ENCODE assay signal across 30 cellular contexts in genomic region chr6:39068391-39068790, GRCh38. TPM values are rescaled to one million over a fixed set of nuclear protein-coding genes. Genes with fewer than 3 reads are reported as not detected.
"Had no signal": no experiment of that assay in that cellular context is flagged by ENCODE, and none has a peak within 500 bp of the region (broad histone marks: within the 10 kb centered on the region; RNA-seq: fewer than 3 reads in every experiment).

No MANE protein-coding gene starts in this region.

- DNase-seq: activated B cell treated with CpG ODN at 0.5 μM for 24 hours; activated CD4-positive, alpha-beta T cell treated with anti-CD3 and anti-CD28 coated beads for 48 hours; activated CD4-positive, alpha-beta T cell treated with anti-CD3 and anti-CD28 coated beads, Interleukin-2, amount 50 U/mL, for 1 hour; activated CD4-positive, alpha-beta T cell treated with anti-CD3 and anti-CD28 coated beads, Interleukin-2, amount 50 U/mL, for 48 hours; activated CD8-positive, alpha-beta memory T cell treated with anti-CD3 and anti-CD28 coated beads for 24 hours; activated CD8-positive, alpha-beta T cell treated with anti-CD3 and anti-CD28 coated beads for 36 hours; activated effector memory CD4-positive, alpha-beta T cell treated with Interleukin-2 at 50 U/mL for 16 hours; activated gamma-delta T cell treated with Interleukin-2 at 50 U/mL for 16 hours; activated naive CD4-positive, alpha-beta T cell treated with anti-CD3 and anti-CD28 coated beads, Interleukin-2, amount 50 U/mL, for 16 hours; activated naive CD4-positive, alpha-beta T cell treated with Interleukin-2 at 50 U/mL for 16 hours; activated T-cell treated with anti-CD3 and anti-CD28 coated beads, Interleukin-2, amount 50 U/mL, for 4 hours; cortex of kidney; dermis blood vessel endothelial cell; effector CD4-positive, alpha-beta T cell; effector memory CD8-positive, alpha-beta T cell; erythroblast; foreskin keratinocyte; heart right ventricle; SW 1271; T-cell; T-helper 9 cell; WERI-Rb-1 had no signal

- H3K4me3 ChIP-seq: breast epithelium, cardiac muscle cell, esophagus muscularis mucosa, gastroesophageal sphincter, heart right ventricle had no signal

- H3K4me1 ChIP-seq: breast epithelium, esophagus muscularis mucosa, foreskin keratinocyte, gastroesophageal sphincter had no signal

- H3K9me3 ChIP-seq: esophagus muscularis mucosa, gastroesophageal sphincter, heart right ventricle had no signal

- H3K27ac ChIP-seq: breast epithelium, cardiac muscle cell, esophagus muscularis mucosa, foreskin keratinocyte, gastroesophageal sphincter, heart right ventricle, WERI-Rb-1 had no signal

- H3K27me3 ChIP-seq: breast epithelium, cardiac muscle cell, foreskin keratinocyte had no signal

- H3K36me3 ChIP-seq: breast epithelium, cardiac muscle cell, esophagus muscularis mucosa, gastroesophageal sphincter, heart right ventricle, WERI-Rb-1 had no signal

- ATAC-seq: activated CD4-positive, CD25-positive, alpha-beta regulatory T cell treated with anti-CD3 and anti-CD28 coated beads, Interleukin-2, amount 50 U/mL, for 24 hours; activated CD8-positive, alpha-beta T cell treated with anti-CD3 and anti-CD28 coated beads for 36 hours; activated T-cell treated with anti-CD3 and anti-CD28 coated beads, Interleukin-2, amount 50 U/mL, for 4 hours; activated T-helper 17 cell treated with anti-CD3 and anti-CD28 coated beads, Interleukin-2, amount 50 U/mL, for 72 hours; effector memory CD8-positive, alpha-beta T cell; foreskin keratinocyte; gastroesophageal sphincter; heart right ventricle; T-cell had no signal

RNA-seq across cellular contexts. Expression of gene GLP1R, which starts 19.8 kb away (rescaled TPM):
- total RNA-seq: activated B cell treated with CpG ODN at 0.5 μM for 24 hours; activated T-helper 17 cell treated with anti-CD3 and anti-CD28 coated beads, Interleukin-2, amount 50 U/mL, for 72 hours; dermis blood vessel endothelial cell; esophagus muscularis mucosa; foreskin keratinocyte; glomerular endothelial cell; T-helper 2 cell treated with Interferon-gamma antibody and Interleukin-4, amounts not matched to agents 100 ng/mL and 5 ng/mL, for 36 hours had no signal
- polyA plus RNA-seq: foreskin keratinocyte had no signal
